ENCODE assay signal across 8 cellular contexts in the genomic region with DNA sequence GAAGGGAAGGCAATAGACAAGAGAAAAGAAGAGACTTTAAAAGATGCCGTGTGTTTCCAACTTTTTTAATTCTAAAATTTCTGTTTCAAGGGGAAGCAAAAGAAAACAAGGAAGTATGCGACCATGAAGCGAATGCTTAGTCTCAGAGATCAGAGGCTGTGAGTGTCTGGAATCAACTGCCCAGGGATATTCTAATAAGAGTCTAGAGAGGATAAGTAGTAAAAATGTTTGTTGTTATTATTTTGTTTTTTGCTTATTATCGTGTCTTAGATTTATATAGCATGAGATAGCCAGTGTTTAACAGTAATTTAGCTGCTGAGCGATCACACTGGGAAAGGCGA. TPM values are rescaled to one million over a fixed set of nuclear protein-coding genes. Genes with fewer than 3 reads are reported as not detected.
A peak's percentile ranks its signal among the peaks of the same experiment; 100 is the strongest.
DNase-seq lines count a peak whose midpoint lies in the region; ATAC-seq, FAIRE-seq and TF ChIP-seq lines count a peak whose summit lies in the region.

No MANE protein-coding gene starts in this region.

- peak overlapping the region; percentile 96 for H3K4me3 Mint-ChIP-seq in central memory CD8-positive, alpha-beta T cell

- peaks cover 38% of the 10 kb centered on the region for H3K36me3 ChIP-seq in HUES48 (ENCODE audit: control insufficient read depth, insufficient read depth, low read length)

- CTCF ChIA-PET in A549 (lab: Yijun Ruan, JAX) = interaction anchor here (0.6 kb wide), 2 partner anchors 100 to 137 kb away, joined by 3 read pairs; no protein-coding TSS in a partner anchor

- no peak for TF ChIP-seq CTCF in A549 (IDR thresholded peaks at IDR 0.05)

- peak overlapping the region; percentile 99 for H3K27ac Mint-ChIP-seq in central memory CD8-positive, alpha-beta T cell (ENCODE audit: low read depth)

- no peaks in the 10 kb centered on the region for H3K9me3 ChIP-seq in A549
- H3K9me3 ChIP-seq in HUES48 (ENCODE audit: control insufficient read depth, insufficient read depth, low read length) = no peaks in the 10 kb centered on the region
- H3K9me3 ChIP-seq in mononuclear cell (ENCODE audit: low read depth, low read length) = no peaks in the 10 kb centered on the region

- no peak; a peak in 1 of 6 replicates for ATAC-seq in A549
- ATAC-seq in central memory CD8-positive, alpha-beta T cell (replicated peaks; ENCODE audit: extremely low read depth, poor library complexity, severe bottlenecking) = no peak

- peak overlapping the region; percentile 66 for H3K9ac ChIP-seq in HUES48 (ENCODE audit: low read depth, low read length)

- TF ChIP-seq RAD21 in A549 (conservative IDR thresholded peaks at IDR 0.05 in 1 of 2, IDR thresholded peaks at IDR 0.05 in 1 of 2) = no peak

- H3K27me3 ChIP-seq in HUES48 (ENCODE audit: control insufficient read depth, insufficient read depth, low read length) (no peaks in the 10 kb centered on the region), mononuclear cell (ENCODE audit: insufficient read depth, low read length) (no peaks in the 10 kb centered on the region)

- 6% methylated on average over 6 of the region's 6 CpGs for WGBS in A549 (ENCODE audit: missing lambda C conversion rate)

- no peak for TF ChIP-seq POLR2A in A549 (IDR thresholded peaks at IDR 0.05; ENCODE audit: low read length)

- TF ChIP-seq EP300 in A549 (IDR thresholded peaks at IDR 0.05) = no peak

- H3K4me3 ChIP-seq in A549 (peak overlapping the region; percentile 73), HUES48 (ENCODE audit: low read depth, low read length) (peak overlapping the region; percentile 90), mononuclear cell (ENCODE audit: low read length) (peak overlapping the region; percentile 82)

- H3K27me3 Mint-ChIP-seq in central memory CD8-positive, alpha-beta T cell = no peaks in the 10 kb centered on the region

- H3K27ac ChIP-seq in A549 (peak overlapping the region; percentile 78 to 89), HUES48 (ENCODE audit: low read depth, low read length) (no peak overlapping the region)

- peak overlapping the region; percentile 96 for H3K4me2 ChIP-seq in A549

- no peaks in the 10 kb centered on the region for H3K9me3 Mint-ChIP-seq in central memory CD8-positive, alpha-beta T cell

- no peak for FAIRE-seq in A549 (lab: Jason Lieb, UNC)

- H3K4me1 Mint-ChIP-seq in central memory CD8-positive, alpha-beta T cell = peaks cover 45% of the 10 kb centered on the region

- H3K4me1 ChIP-seq in A549 = peaks cover 21% of the 10 kb centered on the region; the same call in 2 of the 3 replicates
- 0 out of 2 replicates have a peak, but pooled peaks cover 3% of the 10 kb centered on the region for H3K4me1 ChIP-seq in HUES48 (ENCODE audit: control insufficient read depth, insufficient read depth, low read length)
- peaks cover 29% of the 10 kb centered on the region for H3K4me1 ChIP-seq in mononuclear cell (ENCODE audit: insufficient read depth, low read length)

- DNase-seq in A549 (ENCODE audit: low read depth in 1 of 2, low spot score in 1 of 2) (no peak), NCI-H510A treated with DMSO at 0.1 percent for 48 hours (lab: John Stamatoyannopoulos, UW) (no peak), glomerular visceral epithelial cell (ENCODE audit: extremely low spot score) (no peak), GF-D8 (lab: John Stamatoyannopoulos, UW) (no peak)
- no peak for DNase-seq in central memory CD8-positive, alpha-beta T cell (ENCODE audit: low spot score in 2 of 2)
- DNase-seq in stimulated activated CD4-positive, alpha-beta T cell treated with anti-CD3 and anti-CD28 coated beads, Interleukin-4, amount 100 ng/mL, for 24 hours = no peak

- H3K36me3 Mint-ChIP-seq in central memory CD8-positive, alpha-beta T cell (ENCODE audit: insufficient read depth) = peaks cover 38% of the 10 kb centered on the region

- POLR2A ChIA-PET in A549 (lab: Yijun Ruan, JAX) = no interaction called here

TF ChIP-seq in A549, 52 proteins besides CTCF, POLR2A, EP300 and RAD21:
- TF ChIP-seq, protein P1, sequence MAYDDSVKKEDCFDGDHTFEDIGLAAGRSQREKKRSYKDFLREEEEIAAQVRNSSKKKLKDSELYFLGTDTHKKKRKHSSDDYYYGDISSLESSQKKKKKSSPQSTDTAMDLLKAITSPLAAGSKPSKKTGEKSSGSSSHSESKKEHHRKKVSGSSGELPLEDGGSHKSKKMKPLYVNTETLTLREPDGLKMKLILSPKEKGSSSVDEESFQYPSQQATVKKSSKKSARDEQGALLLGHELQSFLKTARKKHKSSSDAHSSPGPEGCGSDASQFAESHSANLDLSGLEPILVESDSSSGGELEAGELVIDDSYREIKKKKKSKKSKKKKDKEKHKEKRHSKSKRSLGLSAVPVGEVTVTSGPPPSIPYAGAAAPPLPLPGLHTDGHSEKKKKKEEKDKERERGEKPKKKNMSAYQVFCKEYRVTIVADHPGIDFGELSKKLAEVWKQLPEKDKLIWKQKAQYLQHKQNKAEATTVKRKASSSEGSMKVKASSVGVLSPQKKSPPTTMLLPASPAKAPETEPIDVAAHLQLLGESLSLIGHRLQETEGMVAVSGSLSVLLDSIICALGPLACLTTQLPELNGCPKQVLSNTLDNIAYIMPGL (CRISPR knock-in tag; IDR thresholded peaks at IDR 0.05; ENCODE audit: borderline replicate concordance) = no peak

RNA-seq across cellular contexts. Expression of a gene that starts 0.4 kb away (rescaled TPM):
- polyA plus RNA-seq in A549 (2011; rRNA removed) = 96.1 and 97.2 TPM in 2 replicates
- polyA plus RNA-seq in A549 (2012; cell fraction: cytosol; rRNA removed) = 25.8 and 28.7 TPM in 2 replicates
- 9.3 and 13.1 TPM in 2 replicates for polyA plus RNA-seq in A549 (2012; cell fraction: nucleus; rRNA removed)
- polyA plus RNA-seq in A549 (2017; fragmentation: RNase III; extraction: RNeasy Plus Mini Kit Qiagen cat#74134 plus additional on column Dnase treatment) = 80.1 to 93.7 TPM (median 86.3 TPM) in 3 replicates
- polyA minus RNA-seq in A549 (2011; rRNA and poly(A)+ RNA removed) = 33.2 and 35.2 TPM in 2 replicates
- total RNA-seq in mononuclear cell = 25.8 TPM

RNA-seq across cellular contexts. Expression of a gene that starts 0.5 kb away (rescaled TPM):
- 48.6 and 59.5 TPM in 2 replicates for polyA plus RNA-seq in A549 (2011; rRNA removed)
- 33.2 and 39.3 TPM in 2 replicates for polyA plus RNA-seq in A549 (2012; cell fraction: cytosol; rRNA removed)
- 61.7 and 75.3 TPM in 2 replicates for polyA plus RNA-seq in A549 (2012; cell fraction: nucleus; rRNA removed)
- polyA plus RNA-seq in A549 (2017; fragmentation: RNase III; extraction: RNeasy Plus Mini Kit Qiagen cat#74134 plus additional on column Dnase treatment) = 26.4 to 27.5 TPM (median 26.5 TPM) in 3 replicates
- 117 and 153 TPM in 2 replicates for polyA minus RNA-seq in A549 (2011; rRNA and poly(A)+ RNA removed)
- 32.8 TPM for total RNA-seq in mononuclear cell

RNA-seq across cellular contexts. Expression of a gene that starts 49.8 kb away (rescaled TPM):
- 20.3 and 25.3 TPM in 2 replicates for polyA plus RNA-seq in A549 (2011; rRNA removed)
- polyA plus RNA-seq in A549 (2012; cell fraction: cytosol; rRNA removed) = 11.1 and 12.3 TPM in 2 replicates
- polyA plus RNA-seq in A549 (2012; cell fraction: nucleus; rRNA removed) = 17.1 and 23.3 TPM in 2 replicates
- polyA plus RNA-seq in A549 (2017; fragmentation: RNase III; extraction: RNeasy Plus Mini Kit Qiagen cat#74134 plus additional on column Dnase treatment) = 37.8 to 39.1 TPM (median 37.9 TPM) in 3 replicates
- polyA minus RNA-seq in A549 (2011; rRNA and poly(A)+ RNA removed) = 29.3 and 30.0 TPM in 2 replicates
- total RNA-seq in mononuclear cell = 84.7 TPM
